22 cellular contexts compared by ENCODE assay signal in the genomic region with DNA sequence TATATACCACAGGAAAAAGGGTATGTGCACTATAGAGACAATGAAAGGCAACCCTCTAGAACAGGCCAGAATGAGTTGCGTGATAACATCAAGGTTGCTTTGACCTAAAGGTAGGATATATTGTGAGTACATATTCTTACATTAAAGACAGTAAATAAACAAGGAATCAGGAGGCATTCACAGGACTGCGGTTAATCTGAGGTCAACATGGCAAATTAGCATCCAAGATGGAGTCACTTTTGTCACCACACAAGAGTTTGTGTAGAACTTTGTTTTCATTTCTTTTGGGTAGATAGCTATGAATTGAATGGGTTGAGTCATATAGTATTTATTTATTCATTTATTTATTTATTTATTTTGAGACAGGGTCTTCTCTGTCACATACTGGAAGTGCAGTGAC. TPM values are rescaled to one million over a fixed set of nuclear protein-coding genes. Genes with fewer than 3 reads are reported as not detected.
DNase-seq lines count a peak whose midpoint lies in the region; ATAC-seq and TF ChIP-seq lines count a peak whose summit lies in the region.
"Had no signal": no experiment of that assay in that cellular context is flagged by ENCODE, and none has a peak within 500 bp of the region (broad histone marks: within the 10 kb centered on the region; RNA-seq: fewer than 3 reads in every experiment).

No MANE protein-coding gene starts in this region.

- H3K36me3 Mint-ChIP-seq in WTC11: peaks cover 8% of the 10 kb centered on the region
- peaks cover 14% of the 10 kb centered on the region for H3K36me3 Mint-ChIP-seq in endothelial cell (ENCODE audit: low read depth, unreplicated experiment)

- DNase-seq in RWPE1 (ENCODE audit: low spot score) (no peak), WTC11 (ENCODE audit: low spot score) (no peak), endothelial cell (ENCODE audit: low spot score) (no peak), substantia nigra (lab: John Stamatoyannopoulos, UW) (no peak), Ammon's horn (ENCODE audit: low spot score) (no peak), C1 segment of cervical spinal cord (lab: John Stamatoyannopoulos, UW) (no peak)
- DNase-seq: 8988T; ACHN; CD4-positive, alpha-beta memory T cell; CD4-positive, CD25-positive, alpha-beta regulatory T cell; CD8-positive, alpha-beta memory T cell; COR-L47; DMS 273 treated with DMSO at 0.1 percent for 48 hours; DMS153; DMS53; DMS79; DND-41; GDM1 had no signal

- peak overlapping the region; percentile 39 for H3K27ac ChIP-seq in RWPE1
- no peak overlapping the region for H3K27ac ChIP-seq in substantia nigra (ENCODE audit: low read depth, low read length, poor library complexity, severe bottlenecking)
- H3K27ac ChIP-seq: BLaER1 treated with 17β-estradiol and CSF1 and Interleukin-3, amounts not matched to agents 10 nM and 100 nM had no signal

- H3K27ac Mint-ChIP-seq in WTC11 (peak overlapping the region; percentile 2; the same call in 1 of the 2 replicates), endothelial cell (ENCODE audit: unreplicated experiment) (no peak overlapping the region)
- H3K27ac Mint-ChIP-seq: B cell; CD14-positive monocyte; CD4-positive, alpha-beta memory T cell; CD4-positive, CD25-positive, alpha-beta regulatory T cell; CD8-positive, alpha-beta memory T cell had no signal

- H3K9me3 Mint-ChIP-seq in WTC11 (peaks cover 4% of the 10 kb centered on the region; the same call in 1 of the 2 replicates), endothelial cell (ENCODE audit: unreplicated experiment) (no peaks in the 10 kb centered on the region)
- H3K9me3 Mint-ChIP-seq: CD14-positive monocyte; CD4-positive, alpha-beta memory T cell; CD4-positive, CD25-positive, alpha-beta regulatory T cell; CD8-positive, alpha-beta memory T cell had no signal

- CTCF ChIA-PET in RWPE1 (lab: Yijun Ruan, JAX) (no interaction called here), WTC11 (lab: Charles Lee) (no interaction called here)

- POLR2A ChIA-PET in RWPE1 (lab: Yijun Ruan, JAX; ENCODE audit: low non-redundant PET) (no interaction called here), WTC11 (lab: Charles Lee) (no interaction called here)

- no peak for TF ChIP-seq CTCF in RWPE1 (conservative IDR thresholded peaks at IDR 0.05; ENCODE audit: low read depth)
- no peak for TF ChIP-seq CTCF in WTC11 (IDR thresholded peaks at IDR 0.05)
- no peak for TF ChIP-seq CTCF in endothelial cell (IDR thresholded peaks at IDR 0.05; ENCODE audit: unreplicated experiment)

- ATAC-seq in WTC11: no peak
- ATAC-seq: GM12878 had no signal

- H3K4me3 Mint-ChIP-seq in WTC11 (no peak overlapping the region), endothelial cell (ENCODE audit: unreplicated experiment) (peak overlapping the region; percentile 48)
- H3K4me3 Mint-ChIP-seq: B cell; CD14-positive monocyte; CD4-positive, alpha-beta memory T cell; CD4-positive, CD25-positive, alpha-beta regulatory T cell; CD8-positive, alpha-beta memory T cell had no signal

- H3K4me1 Mint-ChIP-seq in WTC11 (peaks cover 3% of the 10 kb centered on the region), endothelial cell (ENCODE audit: unreplicated experiment) (no peaks in the 10 kb centered on the region)
- H3K4me1 Mint-ChIP-seq: CD14-positive monocyte; CD4-positive, alpha-beta memory T cell; CD8-positive, alpha-beta memory T cell had no signal

- H3K27me3 Mint-ChIP-seq in WTC11 (ENCODE audit: low read depth) (no peaks in the 10 kb centered on the region), endothelial cell (ENCODE audit: unreplicated experiment) (no peaks in the 10 kb centered on the region)
- H3K27me3 Mint-ChIP-seq: B cell; CD4-positive, alpha-beta memory T cell; CD4-positive, CD25-positive, alpha-beta regulatory T cell; CD8-positive, alpha-beta memory T cell had no signal

TF ChIP-seq in WTC11, 78 proteins besides CTCF, POLR2A, EP300 and RAD21 (continues in another document):
- TF ChIP-seq ZNF671 (CRISPR knock-in tag; IDR thresholded peaks at IDR 0.05): no peak
- TF ChIP-seq, protein P1, sequence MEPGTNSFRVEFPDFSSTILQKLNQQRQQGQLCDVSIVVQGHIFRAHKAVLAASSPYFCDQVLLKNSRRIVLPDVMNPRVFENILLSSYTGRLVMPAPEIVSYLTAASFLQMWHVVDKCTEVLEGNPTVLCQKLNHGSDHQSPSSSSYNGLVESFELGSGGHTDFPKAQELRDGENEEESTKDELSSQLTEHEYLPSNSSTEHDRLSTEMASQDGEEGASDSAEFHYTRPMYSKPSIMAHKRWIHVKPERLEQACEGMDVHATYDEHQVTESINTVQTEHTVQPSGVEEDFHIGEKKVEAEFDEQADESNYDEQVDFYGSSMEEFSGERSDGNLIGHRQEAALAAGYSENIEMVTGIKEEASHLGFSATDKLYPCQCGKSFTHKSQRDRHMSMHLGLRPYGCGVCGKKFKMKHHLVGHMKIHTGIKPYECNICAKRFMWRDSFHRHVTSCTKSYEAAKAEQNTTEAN (CRISPR knock-in tag; IDR thresholded peaks at IDR 0.05): no peak
- TF ChIP-seq, protein P2, sequence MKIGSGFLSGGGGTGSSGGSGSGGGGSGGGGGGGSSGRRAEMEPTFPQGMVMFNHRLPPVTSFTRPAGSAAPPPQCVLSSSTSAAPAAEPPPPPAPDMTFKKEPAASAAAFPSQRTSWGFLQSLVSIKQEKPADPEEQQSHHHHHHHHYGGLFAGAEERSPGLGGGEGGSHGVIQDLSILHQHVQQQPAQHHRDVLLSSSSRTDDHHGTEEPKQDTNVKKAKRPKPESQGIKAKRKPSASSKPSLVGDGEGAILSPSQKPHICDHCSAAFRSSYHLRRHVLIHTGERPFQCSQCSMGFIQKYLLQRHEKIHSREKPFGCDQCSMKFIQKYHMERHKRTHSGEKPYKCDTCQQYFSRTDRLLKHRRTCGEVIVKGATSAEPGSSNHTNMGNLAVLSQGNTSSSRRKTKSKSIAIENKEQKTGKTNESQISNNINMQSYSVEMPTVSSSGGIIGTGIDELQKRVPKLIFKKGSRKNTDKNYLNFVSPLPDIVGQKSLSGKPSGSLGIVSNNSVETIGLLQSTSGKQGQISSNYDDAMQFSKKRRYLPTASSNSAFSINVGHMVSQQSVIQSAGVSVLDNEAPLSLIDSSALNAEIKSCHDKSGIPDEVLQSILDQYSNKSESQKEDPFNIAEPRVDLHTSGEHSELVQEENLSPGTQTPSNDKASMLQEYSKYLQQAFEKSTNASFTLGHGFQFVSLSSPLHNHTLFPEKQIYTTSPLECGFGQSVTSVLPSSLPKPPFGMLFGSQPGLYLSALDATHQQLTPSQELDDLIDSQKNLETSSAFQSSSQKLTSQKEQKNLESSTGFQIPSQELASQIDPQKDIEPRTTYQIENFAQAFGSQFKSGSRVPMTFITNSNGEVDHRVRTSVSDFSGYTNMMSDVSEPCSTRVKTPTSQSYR (CRISPR knock-in tag; IDR thresholded peaks at IDR 0.05): no peak
- no peak for TF ChIP-seq NR2C2 (CRISPR knock-in tag; IDR thresholded peaks at IDR 0.05)
- no peak for TF ChIP-seq NFYB (CRISPR knock-in tag; conservative IDR thresholded peaks at IDR 0.05; ENCODE audit: low read depth)
- TF ChIP-seq ZNF263 (CRISPR knock-in tag; IDR thresholded peaks at IDR 0.05; ENCODE audit: low read depth): no peak
- no peak for TF ChIP-seq NR1H2 (CRISPR knock-in tag; IDR thresholded peaks at IDR 0.05)
- no peak for TF ChIP-seq ARID4B (CRISPR knock-in tag; IDR thresholded peaks at IDR 0.05; ENCODE audit: borderline replicate concordance)

RNA-seq across cellular contexts. Expression of gene SCAP, which starts 11.5 kb away (rescaled TPM):
- 115 to 117 TPM (median 117 TPM) in 3 replicates for total RNA-seq in WTC11 (2021)
- 88.6 TPM for total RNA-seq in endothelial cell (ENCODE audit: unreplicated experiment)

RNA-seq across cellular contexts. Expression of gene ELP6, which starts 26.2 kb away (rescaled TPM):
- 62.0 to 67.6 TPM (median 65.4 TPM) in 3 replicates for total RNA-seq in WTC11 (2021)
- total RNA-seq in endothelial cell (ENCODE audit: unreplicated experiment): 49.5 TPM
